ENCODE assay signal across 8 cellular contexts in the genomic region with DNA sequence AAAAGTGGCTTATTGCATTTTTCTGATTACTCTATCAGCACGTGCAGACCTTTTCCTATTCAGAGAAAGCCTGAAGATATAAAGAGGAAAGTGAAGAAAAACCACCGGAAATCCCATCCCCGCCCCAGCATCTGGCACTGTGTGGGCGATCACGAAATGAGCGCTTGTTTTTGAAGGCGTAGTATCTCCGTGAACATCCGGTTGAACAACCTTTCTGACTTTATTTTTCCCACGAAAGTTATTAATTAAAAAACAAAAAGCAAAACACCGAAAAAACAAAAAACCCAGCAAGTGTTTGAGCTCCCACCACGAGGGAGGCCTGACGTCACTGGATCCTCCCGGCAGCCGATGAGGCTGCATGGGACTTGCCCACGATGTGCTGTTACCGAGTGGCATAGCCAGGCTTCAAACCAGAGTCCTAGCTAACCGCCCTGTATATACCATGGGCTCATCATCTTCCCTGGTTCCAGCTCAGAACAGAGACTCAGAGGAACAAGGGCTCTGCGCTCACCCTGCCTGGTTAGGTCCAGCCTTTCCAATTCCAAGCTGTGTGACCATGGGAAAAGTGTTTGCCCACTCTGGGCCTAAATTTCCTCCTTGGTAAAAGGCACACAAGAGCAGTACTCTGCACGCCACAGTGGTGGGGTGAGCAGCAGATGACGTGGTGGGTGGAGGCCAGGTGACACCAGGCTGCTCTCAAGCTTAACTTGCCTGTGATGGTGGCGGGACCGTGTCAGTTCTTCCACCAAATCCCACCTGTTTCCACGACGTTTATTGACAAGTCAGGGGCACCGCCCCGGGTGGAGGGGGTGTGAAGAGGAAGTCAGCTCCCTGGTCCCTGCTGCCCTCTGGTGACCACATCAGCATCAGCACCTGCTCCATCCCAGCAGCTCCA. TPM values are rescaled to one million over a fixed set of nuclear protein-coding genes. Genes with fewer than 3 reads are reported as not detected.
DNase-seq lines count a peak whose midpoint lies in the region; ATAC-seq and TF ChIP-seq lines count a peak whose summit lies in the region.

No MANE protein-coding gene starts in this region.

- DNase-seq in DMS 273 (lab: John Stamatoyannopoulos, UW; ENCODE audit: unreplicated experiment) (peak; percentile 89), HT1080 (ENCODE audit: low read depth) (peak; percentile 63), SJCRH30 (peak; percentile 89 to 91), ovary (peak; percentile 19 to 75 (median 68)), thoracic aorta (ENCODE audit: low spot score) (peak; percentile 53)
- DNase-seq in activated gamma-delta T cell treated with anti-CD3 and anti-CD28 coated beads, Interleukin-2, amount 50 U/mL, for 16 hours (ENCODE audit: low read depth): peak; percentile 84

- H3K4me3 ChIP-seq in SJCRH30: peak overlapping the region; percentile 9; the same call in 1 of the 2 replicates
- H3K4me3 ChIP-seq in gastroesophageal sphincter: peak overlapping the region in 1 of 2 donors; percentile 27
- no peak overlapping the region for H3K4me3 ChIP-seq in ovary
- peak overlapping the region; percentile 66 for H3K4me3 ChIP-seq in thoracic aorta

- H3K4me1 ChIP-seq in SJCRH30 (no peaks in the 10 kb centered on the region), gastroesophageal sphincter (peaks cover 0 to 35% (median 12%) of the 10 kb centered on the region in 3 donors), ovary (ENCODE audit: insufficient read depth) (peaks cover 4% of the 10 kb centered on the region), thoracic aorta (ENCODE audit: control insufficient read depth in 1 of 2, low read depth in 2 of 2) (peaks cover 6 to 8% of the 10 kb centered on the region in 2 donors)

- TF ChIP-seq EP300 in gastroesophageal sphincter (IDR thresholded peaks at IDR 0.05): no peak
- TF ChIP-seq EP300 in ovary (IDR thresholded peaks at IDR 0.05): no peak

- H3K27me3 ChIP-seq in SJCRH30 (no peaks in the 10 kb centered on the region), gastroesophageal sphincter (no peaks in the 10 kb centered on the region), ovary (no peaks in the 10 kb centered on the region), thoracic aorta (replicated peaks; ENCODE audit: insufficient read depth) (no peaks in the 10 kb centered on the region)

- H3K36me3 ChIP-seq in SJCRH30: peaks cover 20% of the 10 kb centered on the region
- H3K36me3 ChIP-seq in gastroesophageal sphincter: peaks cover 0 to 18% of the 10 kb centered on the region in 2 donors
- H3K36me3 ChIP-seq in ovary: no peaks in the 10 kb centered on the region
- peaks cover 9% of the 10 kb centered on the region for H3K36me3 ChIP-seq in thoracic aorta

- TF ChIP-seq CTCF in gastroesophageal sphincter (IDR thresholded peaks at IDR 0.05) (peak in 3 of 4 experiments; percentile 76 to 95 (median 81)), ovary (IDR thresholded peaks at IDR 0.05) (peak in 2 of 3 donors; percentile 51), thoracic aorta (IDR thresholded peaks at IDR 0.05) (peak; percentile 78)

- intact Hi-C loops in ovary (cut with DNase I): loop anchor here in 2 of 4 donors (2.0 to 10.0 kb wide), 2 partner anchors 129 to 193 kb away; no protein-coding TSS in a partner anchor

- 30 to 41% methylated on average over 5 to 16 of the region's 27 CpGs for WGBS in gastroesophageal sphincter (ENCODE audit: low coverage in 1 of 2), 2 donors
- WGBS in ovary, 3 donors: 6 to 21% (median 8%) methylated on average over 27 of the region's 27 CpGs

- TF ChIP-seq POLR2A in gastroesophageal sphincter (IDR thresholded peaks at IDR 0.05): no peak
- no peak for TF ChIP-seq POLR2A in ovary (IDR thresholded peaks at IDR 0.05)

- H3K9me3 ChIP-seq in SJCRH30 (replicated peaks) (no peaks in the 10 kb centered on the region), gastroesophageal sphincter (no peaks in the 10 kb centered on the region), ovary (no peaks in the 10 kb centered on the region), thoracic aorta (no peaks in the 10 kb centered on the region)

- H3K27ac ChIP-seq in SJCRH30: peak overlapping the region; percentile 14; the same call in 1 of the 2 replicates
- H3K27ac ChIP-seq in gastroesophageal sphincter: peak overlapping the region in 3 of 4 donors; percentile 2 to 60 (median 41)
- H3K27ac ChIP-seq in ovary: peak overlapping the region in 1 of 2 donors; percentile 13
- H3K27ac ChIP-seq in thoracic aorta: peak overlapping the region; percentile 12 to 47

- peak; percentile 70 for ATAC-seq in GM21381 (IDR thresholded peaks at IDR 0.05; ENCODE audit: unreplicated experiment)
- ATAC-seq in gastroesophageal sphincter: peak; percentile 85
- peak; percentile 29 for ATAC-seq in thoracic aorta (ENCODE audit: insufficient number of reproducible peaks, low FRiP score, low read depth)

RNA-seq across cellular contexts. Expression of gene IL21R, which starts 34.3 kb away (rescaled TPM):
- total RNA-seq in HT1080 (2014; rRNA removed; shearing (Covaris generic)): 0.67 and 0.80 TPM in 2 replicates
- polyA plus RNA-seq in HT1080 (2015; cell fraction: cytosol; rRNA removed): 2.5 TPM in 2 replicates
- 2.3 and 2.6 TPM in 2 replicates for polyA plus RNA-seq in HT1080 (2015; cell fraction: nucleus; rRNA removed)
- 3.8 and 4.6 TPM in 2 replicates for total RNA-seq in SJCRH30 (2014; rRNA removed; shearing (Covaris generic))
- under 1 TPM in 3 of 4 donors, not detected in 1; 0.23 to 0.40 (median 0.25) TPM for total RNA-seq in gastroesophageal sphincter
- total RNA-seq in ovary: under 1 TPM in 5 of 7 donors, not detected in 2; 0.05 to 0.45 (median 0.23) TPM
- under 1 TPM; 0.01 to 1.00 TPM for polyA plus RNA-seq in ovary
- total RNA-seq in thoracic aorta: 1 to 10 TPM in 1 of 2 donors, under 1 TPM in 1; 0.14 to 1.8 TPM

RNA-seq across cellular contexts. Expression of gene IL4R, which starts 53.9 kb away (rescaled TPM):
- total RNA-seq in HT1080 (2014; rRNA removed; shearing (Covaris generic)): 21.0 and 21.8 TPM in 2 replicates
- 23.0 and 25.6 TPM in 2 replicates for polyA plus RNA-seq in HT1080 (2015; cell fraction: cytosol; rRNA removed)
- polyA plus RNA-seq in HT1080 (2015; cell fraction: nucleus; rRNA removed): 39.9 and 42.4 TPM in 2 replicates
- 71.0 and 75.1 TPM in 2 replicates for total RNA-seq in SJCRH30 (2014; rRNA removed; shearing (Covaris generic))
- total RNA-seq in gastroesophageal sphincter (100 to 1,000 TPM in 2 of 4 donors, 10 to 100 TPM in 2; 72.3 to 212 (median 110) TPM), ovary (10 to 100 TPM; 11.3 to 39.5 (median 17.4) TPM), thoracic aorta (100 to 1,000 TPM in 1 of 2 donors, 10 to 100 TPM in 1; 46.2 to 148 TPM)
- polyA plus RNA-seq in ovary: 10 to 100 TPM; 13.5 to 26.6 TPM

Comparison
In these comparisons a context has a peak if more than half of its experiments do, and no peak if none do; other contexts are left out.
1. ATAC-seq: peak in every context shown above with its lines; median percentile 85 in gastroesophageal sphincter; 70 in GM21381; 29 in thoracic aorta.